Comparison of ENCODE assay signal across 1 cellular context in the genomic region with DNA sequence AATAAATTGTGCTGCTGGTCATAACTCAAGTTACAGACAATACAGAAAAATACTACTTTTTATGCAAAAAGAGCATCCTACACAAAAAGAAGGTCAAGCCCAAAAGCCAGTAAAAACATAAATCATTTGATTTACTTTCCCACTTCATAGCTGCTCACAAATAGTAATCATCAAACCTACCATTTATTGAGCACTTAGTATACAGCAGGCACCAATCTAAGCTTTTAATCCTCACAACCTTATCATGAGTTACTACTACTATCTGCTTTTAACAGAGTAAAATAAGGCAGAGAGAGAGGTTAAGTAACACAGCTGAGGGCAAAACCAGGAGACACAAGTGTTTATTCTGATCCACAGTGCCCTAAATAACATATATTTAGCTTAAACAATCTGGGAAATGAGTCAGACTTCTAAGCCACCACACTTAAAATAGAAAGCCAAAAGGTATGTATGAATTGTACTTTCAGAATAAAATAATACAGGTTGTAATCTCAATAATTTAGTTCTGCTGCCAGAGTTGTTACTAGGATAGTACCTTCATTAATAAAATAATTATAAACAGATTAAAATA.
TF ChIP-seq lines count a peak whose summit lies in the region.

No MANE protein-coding gene starts in this region.

TF ChIP-seq in IMR-90, 13 proteins besides CTCF, POLR2A, EP300 and RAD21:
- 0 out of 2 replicates have a peak, but pooled peaks have one; percentile 16 for TF ChIP-seq CEBPB (IDR thresholded peaks at IDR 0.05; ENCODE audit: low read depth, low read length)
- TF ChIP-seq BHLHE40 (IDR thresholded peaks at IDR 0.05; ENCODE audit: low read depth, low read length) = no peak
